Comparison of ENCODE assay signal across 1 cellular context in the genomic region with DNA sequence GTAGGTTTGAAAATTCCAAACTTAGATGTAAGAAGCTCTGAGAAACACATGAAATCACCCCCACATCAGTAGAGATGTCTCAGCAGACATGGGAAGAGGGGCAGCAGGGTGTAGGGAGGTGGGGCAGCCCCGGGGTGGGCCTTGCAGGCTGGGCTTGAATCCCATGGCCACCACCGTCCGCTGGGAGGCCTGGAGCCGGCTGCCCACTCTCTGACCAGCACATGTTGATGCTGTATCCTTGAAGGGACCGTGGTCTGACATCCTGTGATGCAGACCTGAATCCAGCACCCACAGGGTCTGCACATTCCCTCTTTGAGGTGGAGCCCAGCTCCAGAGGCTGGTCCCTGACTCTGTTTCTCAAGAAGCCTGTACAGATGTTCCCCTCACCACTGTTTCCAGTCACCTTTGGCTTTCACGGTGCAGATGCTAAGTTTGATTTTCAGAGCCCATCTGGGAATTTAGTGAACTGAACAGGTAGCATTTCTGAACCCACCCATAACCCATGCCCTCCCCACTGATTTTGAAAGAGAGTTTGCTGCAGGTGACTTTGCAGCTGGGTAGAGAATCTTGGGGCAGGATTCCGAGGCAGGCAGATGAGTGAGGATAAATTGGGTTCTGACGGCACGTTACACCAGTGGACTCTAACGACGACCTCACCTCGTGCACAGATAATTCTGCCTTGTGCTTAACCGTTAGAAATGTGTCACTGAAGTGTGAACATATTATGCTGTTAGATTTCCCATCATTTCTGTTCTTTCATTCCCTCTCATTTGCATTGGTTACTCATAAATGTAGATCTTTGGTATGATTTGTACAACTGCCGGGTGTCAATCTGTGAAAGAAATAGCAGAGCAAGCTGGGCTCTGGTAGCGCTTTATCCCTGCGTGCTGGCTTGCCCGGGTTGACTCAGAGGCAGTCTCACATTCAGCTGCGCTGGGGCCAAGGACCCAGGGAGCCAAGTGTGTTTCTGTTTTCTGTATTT.
TF ChIP-seq lines count a peak whose summit lies in the region.

No MANE protein-coding gene starts in this region.

TF ChIP-seq in K562, 482 proteins besides CTCF, POLR2A, EP300 and RAD21 (continued from another document and continues in another):
- TF ChIP-seq NRF1 (conservative IDR thresholded peaks at IDR 0.05 in 1 of 2, IDR thresholded peaks at IDR 0.05 in 1 of 2) (peak; percentile 38 to 50; a peak in 3 of 4 replicates), ZNF785 (CRISPR knock-in tag; IDR thresholded peaks at IDR 0.05) (no peak), SAFB2 (IDR thresholded peaks at IDR 0.05; ENCODE audit: borderline replicate concordance, low read depth, low read length, severe bottlenecking) (no peak), ZNF507 (tag; conservative IDR thresholded peaks at IDR 0.05) (no peak), NFYB (IDR thresholded peaks at IDR 0.05; ENCODE audit: extremely low read depth, insufficient read length) (no peak), IFI16 (CRISPR knock-in tag; IDR thresholded peaks at IDR 0.05) (no peak), NCOA2 (IDR thresholded peaks at IDR 0.05; ENCODE audit: partially characterized antibody in 2 of 2) (no peak), SMARCA5 (IDR thresholded peaks at IDR 0.05) (no peak), WHSC1 (IDR thresholded peaks at IDR 0.05; ENCODE audit: low read length) (no peak), EWSR1 (IDR thresholded peaks at IDR 0.05; ENCODE audit: borderline replicate concordance, low read depth, partially characterized antibody) (no peak), XRCC5 (IDR thresholded peaks at IDR 0.05; ENCODE audit: low read depth, low read length) (no peak), GTF2E2 (tag; IDR thresholded peaks at IDR 0.05) (no peak), ZNF3 (CRISPR knock-in tag; IDR thresholded peaks at IDR 0.05) (no peak), HIVEP1 (CRISPR knock-in tag; IDR thresholded peaks at IDR 0.05) (0 out of 2 replicates have a peak, but pooled peaks have one; percentile 55), GABPA (tag; conservative IDR thresholded peaks at IDR 0.05; ENCODE audit: low read depth) (no peak), ZKSCAN8 (CRISPR knock-in tag; IDR thresholded peaks at IDR 0.05) (no peak), RUNX1 (IDR thresholded peaks at IDR 0.05; ENCODE audit: low read depth) (no peak), ZNF717 (CRISPR knock-in tag; IDR thresholded peaks at IDR 0.05) (no peak), RFX1 (IDR thresholded peaks at IDR 0.05) (no peak), TEAD4 (IDR thresholded peaks at IDR 0.05; ENCODE audit: low read length) (peak; percentile 10; the same call in 1 of the 2 replicates), TEAD4 (CRISPR knock-in tag; IDR thresholded peaks at IDR 0.05; ENCODE audit: borderline replicate concordance) (no peak), FOXK2 (conservative IDR thresholded peaks at IDR 0.05 in 1 of 2, IDR thresholded peaks at IDR 0.05 in 1 of 2; ENCODE audit: low read depth in 2 of 2) (no peak), ZNF274 (IDR thresholded peaks at IDR 0.05; ENCODE audit: borderline replicate concordance, low read depth, low read length) (no peak), MECOM (CRISPR knock-in tag; IDR thresholded peaks at IDR 0.05) (no peak), ZNF165 (CRISPR knock-in tag; IDR thresholded peaks at IDR 0.05; ENCODE audit: borderline replicate concordance) (no peak), SPI1 (IDR thresholded peaks at IDR 0.05; ENCODE audit: borderline replicate concordance, low read depth, low read length) (no peak), L3MBTL2 (IDR thresholded peaks at IDR 0.05) (peak; percentile 94), RBFOX2 (IDR thresholded peaks at IDR 0.05; ENCODE audit: low read depth, low read length) (no peak), YBX1 (IDR thresholded peaks at IDR 0.05) (no peak), ZNF584 (CRISPR knock-in tag; IDR thresholded peaks at IDR 0.05; ENCODE audit: low read depth) (no peak), ZFP36 (IDR thresholded peaks at IDR 0.05; ENCODE audit: low read depth, low read length, partially characterized antibody) (no peak), CHD1 (IDR thresholded peaks at IDR 0.05; ENCODE audit: low read length) (no peak), PURB (CRISPR knock-in tag; IDR thresholded peaks at IDR 0.05; ENCODE audit: low read depth) (no peak), ZNF41 (CRISPR knock-in tag; conservative IDR thresholded peaks at IDR 0.05) (no peak), POLR2B (IDR thresholded peaks at IDR 0.05; ENCODE audit: low read depth, partially characterized antibody) (no peak), ZNF583 (CRISPR knock-in tag; IDR thresholded peaks at IDR 0.05) (no peak), KLF1 (tag; IDR thresholded peaks at IDR 0.05) (no peak)
- TF ChIP-seq, protein P1, sequence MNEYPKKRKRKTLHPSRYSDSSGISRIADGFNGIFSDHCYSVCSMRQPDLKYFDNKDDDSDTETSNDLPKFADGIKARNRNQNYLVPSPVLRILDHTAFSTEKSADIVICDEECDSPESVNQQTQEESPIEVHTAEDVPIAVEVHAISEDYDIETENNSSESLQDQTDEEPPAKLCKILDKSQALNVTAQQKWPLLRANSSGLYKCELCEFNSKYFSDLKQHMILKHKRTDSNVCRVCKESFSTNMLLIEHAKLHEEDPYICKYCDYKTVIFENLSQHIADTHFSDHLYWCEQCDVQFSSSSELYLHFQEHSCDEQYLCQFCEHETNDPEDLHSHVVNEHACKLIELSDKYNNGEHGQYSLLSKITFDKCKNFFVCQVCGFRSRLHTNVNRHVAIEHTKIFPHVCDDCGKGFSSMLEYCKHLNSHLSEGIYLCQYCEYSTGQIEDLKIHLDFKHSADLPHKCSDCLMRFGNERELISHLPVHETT (CRISPR knock-in tag; conservative IDR thresholded peaks at IDR 0.05 in 1 of 2, IDR thresholded peaks at IDR 0.05 in 1 of 2) = no peak
- TF ChIP-seq, protein P2, sequence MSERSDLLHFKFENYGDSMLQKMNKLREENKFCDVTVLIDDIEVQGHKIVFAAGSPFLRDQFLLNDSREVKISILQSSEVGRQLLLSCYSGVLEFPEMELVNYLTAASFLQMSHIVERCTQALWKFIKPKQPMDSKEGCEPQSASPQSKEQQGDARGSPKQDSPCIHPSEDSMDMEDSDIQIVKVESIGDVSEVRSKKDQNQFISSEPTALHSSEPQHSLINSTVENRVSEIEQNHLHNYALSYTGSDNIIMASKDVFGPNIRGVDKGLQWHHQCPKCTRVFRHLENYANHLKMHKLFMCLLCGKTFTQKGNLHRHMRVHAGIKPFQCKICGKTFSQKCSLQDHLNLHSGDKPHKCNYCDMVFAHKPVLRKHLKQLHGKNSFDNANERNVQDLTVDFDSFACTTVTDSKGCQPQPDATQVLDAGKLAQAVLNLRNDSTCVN (CRISPR knock-in tag; IDR thresholded peaks at IDR 0.05) = no peak
- TF ChIP-seq, protein P3, sequence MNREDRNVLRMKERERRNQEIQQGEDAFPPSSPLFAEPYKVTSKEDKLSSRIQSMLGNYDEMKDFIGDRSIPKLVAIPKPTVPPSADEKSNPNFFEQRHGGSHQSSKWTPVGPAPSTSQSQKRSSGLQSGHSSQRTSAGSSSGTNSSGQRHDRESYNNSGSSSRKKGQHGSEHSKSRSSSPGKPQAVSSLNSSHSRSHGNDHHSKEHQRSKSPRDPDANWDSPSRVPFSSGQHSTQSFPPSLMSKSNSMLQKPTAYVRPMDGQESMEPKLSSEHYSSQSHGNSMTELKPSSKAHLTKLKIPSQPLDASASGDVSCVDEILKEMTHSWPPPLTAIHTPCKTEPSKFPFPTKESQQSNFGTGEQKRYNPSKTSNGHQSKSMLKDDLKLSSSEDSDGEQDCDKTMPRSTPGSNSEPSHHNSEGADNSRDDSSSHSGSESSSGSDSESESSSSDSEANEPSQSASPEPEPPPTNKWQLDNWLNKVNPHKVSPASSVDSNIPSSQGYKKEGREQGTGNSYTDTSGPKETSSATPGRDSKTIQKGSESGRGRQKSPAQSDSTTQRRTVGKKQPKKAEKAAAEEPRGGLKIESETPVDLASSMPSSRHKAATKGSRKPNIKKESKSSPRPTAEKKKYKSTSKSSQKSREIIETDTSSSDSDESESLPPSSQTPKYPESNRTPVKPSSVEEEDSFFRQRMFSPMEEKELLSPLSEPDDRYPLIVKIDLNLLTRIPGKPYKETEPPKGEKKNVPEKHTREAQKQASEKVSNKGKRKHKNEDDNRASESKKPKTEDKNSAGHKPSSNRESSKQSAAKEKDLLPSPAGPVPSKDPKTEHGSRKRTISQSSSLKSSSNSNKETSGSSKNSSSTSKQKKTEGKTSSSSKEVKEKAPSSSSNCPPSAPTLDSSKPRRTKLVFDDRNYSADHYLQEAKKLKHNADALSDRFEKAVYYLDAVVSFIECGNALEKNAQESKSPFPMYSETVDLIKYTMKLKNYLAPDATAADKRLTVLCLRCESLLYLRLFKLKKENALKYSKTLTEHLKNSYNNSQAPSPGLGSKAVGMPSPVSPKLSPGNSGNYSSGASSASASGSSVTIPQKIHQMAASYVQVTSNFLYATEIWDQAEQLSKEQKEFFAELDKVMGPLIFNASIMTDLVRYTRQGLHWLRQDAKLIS (CRISPR knock-in tag; IDR thresholded peaks at IDR 0.05) = no peak
- TF ChIP-seq, protein P4, sequence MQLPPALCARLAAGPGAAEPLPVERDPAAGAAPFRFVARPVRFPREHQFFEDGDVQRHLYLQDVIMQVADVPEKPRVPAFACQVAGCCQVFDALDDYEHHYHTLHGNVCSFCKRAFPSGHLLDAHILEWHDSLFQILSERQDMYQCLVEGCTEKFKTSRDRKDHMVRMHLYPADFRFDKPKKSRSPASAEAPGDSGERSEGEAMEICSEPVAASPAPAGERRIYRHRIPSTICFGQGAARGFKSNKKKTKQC (CRISPR knock-in tag; IDR thresholded peaks at IDR 0.05) = no peak
- TF ChIP-seq, protein P5, sequence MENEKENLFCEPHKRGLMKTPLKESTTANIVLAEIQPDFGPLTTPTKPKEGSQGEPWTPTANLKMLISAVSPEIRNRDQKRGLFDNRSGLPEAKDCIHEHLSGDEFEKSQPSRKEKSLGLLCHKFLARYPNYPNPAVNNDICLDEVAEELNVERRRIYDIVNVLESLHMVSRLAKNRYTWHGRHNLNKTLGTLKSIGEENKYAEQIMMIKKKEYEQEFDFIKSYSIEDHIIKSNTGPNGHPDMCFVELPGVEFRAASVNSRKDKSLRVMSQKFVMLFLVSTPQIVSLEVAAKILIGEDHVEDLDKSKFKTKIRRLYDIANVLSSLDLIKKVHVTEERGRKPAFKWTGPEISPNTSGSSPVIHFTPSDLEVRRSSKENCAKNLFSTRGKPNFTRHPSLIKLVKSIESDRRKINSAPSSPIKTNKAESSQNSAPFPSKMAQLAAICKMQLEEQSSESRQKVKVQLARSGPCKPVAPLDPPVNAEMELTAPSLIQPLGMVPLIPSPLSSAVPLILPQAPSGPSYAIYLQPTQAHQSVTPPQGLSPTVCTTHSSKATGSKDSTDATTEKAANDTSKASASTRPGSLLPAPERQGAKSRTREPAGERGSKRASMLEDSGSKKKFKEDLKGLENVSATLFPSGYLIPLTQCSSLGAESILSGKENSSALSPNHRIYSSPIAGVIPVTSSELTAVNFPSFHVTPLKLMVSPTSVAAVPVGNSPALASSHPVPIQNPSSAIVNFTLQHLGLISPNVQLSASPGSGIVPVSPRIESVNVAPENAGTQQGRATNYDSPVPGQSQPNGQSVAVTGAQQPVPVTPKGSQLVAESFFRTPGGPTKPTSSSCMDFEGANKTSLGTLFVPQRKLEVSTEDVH (IDR thresholded peaks at IDR 0.05; ENCODE audit: low read depth, partially characterized antibody) = no peak
- TF ChIP-seq, protein P6, sequence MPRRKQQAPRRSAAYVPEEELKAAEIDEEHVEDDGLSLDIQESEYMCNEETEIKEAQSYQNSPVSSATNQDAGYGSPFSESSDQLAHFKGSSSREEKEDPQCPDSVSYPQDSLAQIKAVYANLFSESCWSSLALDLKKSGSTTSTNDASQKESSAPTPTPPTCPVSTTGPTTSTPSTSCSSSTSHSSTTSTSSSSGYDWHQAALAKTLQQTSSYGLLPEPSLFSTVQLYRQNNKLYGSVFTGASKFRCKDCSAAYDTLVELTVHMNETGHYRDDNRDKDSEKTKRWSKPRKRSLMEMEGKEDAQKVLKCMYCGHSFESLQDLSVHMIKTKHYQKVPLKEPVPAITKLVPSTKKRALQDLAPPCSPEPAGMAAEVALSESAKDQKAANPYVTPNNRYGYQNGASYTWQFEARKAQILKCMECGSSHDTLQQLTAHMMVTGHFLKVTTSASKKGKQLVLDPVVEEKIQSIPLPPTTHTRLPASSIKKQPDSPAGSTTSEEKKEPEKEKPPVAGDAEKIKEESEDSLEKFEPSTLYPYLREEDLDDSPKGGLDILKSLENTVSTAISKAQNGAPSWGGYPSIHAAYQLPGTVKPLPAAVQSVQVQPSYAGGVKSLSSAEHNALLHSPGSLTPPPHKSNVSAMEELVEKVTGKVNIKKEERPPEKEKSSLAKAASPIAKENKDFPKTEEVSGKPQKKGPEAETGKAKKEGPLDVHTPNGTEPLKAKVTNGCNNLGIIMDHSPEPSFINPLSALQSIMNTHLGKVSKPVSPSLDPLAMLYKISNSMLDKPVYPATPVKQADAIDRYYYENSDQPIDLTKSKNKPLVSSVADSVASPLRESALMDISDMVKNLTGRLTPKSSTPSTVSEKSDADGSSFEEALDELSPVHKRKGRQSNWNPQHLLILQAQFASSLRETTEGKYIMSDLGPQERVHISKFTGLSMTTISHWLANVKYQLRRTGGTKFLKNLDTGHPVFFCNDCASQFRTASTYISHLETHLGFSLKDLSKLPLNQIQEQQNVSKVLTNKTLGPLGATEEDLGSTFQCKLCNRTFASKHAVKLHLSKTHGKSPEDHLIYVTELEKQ (CRISPR knock-in tag; IDR thresholded peaks at IDR 0.05) = no peak
- TF ChIP-seq, protein P7, sequence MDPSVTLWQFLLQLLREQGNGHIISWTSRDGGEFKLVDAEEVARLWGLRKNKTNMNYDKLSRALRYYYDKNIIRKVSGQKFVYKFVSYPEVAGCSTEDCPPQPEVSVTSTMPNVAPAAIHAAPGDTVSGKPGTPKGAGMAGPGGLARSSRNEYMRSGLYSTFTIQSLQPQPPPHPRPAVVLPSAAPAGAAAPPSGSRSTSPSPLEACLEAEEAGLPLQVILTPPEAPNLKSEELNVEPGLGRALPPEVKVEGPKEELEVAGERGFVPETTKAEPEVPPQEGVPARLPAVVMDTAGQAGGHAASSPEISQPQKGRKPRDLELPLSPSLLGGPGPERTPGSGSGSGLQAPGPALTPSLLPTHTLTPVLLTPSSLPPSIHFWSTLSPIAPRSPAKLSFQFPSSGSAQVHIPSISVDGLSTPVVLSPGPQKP (CRISPR knock-in tag; IDR thresholded peaks at IDR 0.05) = no peak
- TF ChIP-seq, protein P8, sequence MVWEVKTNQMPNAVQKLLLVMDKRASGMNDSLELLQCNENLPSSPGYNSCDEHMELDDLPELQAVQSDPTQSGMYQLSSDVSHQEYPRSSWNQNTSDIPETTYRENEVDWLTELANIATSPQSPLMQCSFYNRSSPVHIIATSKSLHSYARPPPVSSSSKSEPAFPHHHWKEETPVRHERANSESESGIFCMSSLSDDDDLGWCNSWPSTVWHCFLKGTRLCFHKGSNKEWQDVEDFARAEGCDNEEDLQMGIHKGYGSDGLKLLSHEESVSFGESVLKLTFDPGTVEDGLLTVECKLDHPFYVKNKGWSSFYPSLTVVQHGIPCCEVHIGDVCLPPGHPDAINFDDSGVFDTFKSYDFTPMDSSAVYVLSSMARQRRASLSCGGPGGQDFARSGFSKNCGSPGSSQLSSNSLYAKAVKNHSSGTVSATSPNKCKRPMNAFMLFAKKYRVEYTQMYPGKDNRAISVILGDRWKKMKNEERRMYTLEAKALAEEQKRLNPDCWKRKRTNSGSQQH (CRISPR knock-in tag; IDR thresholded peaks at IDR 0.05) = 0 out of 2 replicates have a peak, but pooled peaks have one; percentile 23
